ENCODE assay signal across 1 cellular context in genomic region chrX:54042609-54043010, GRCh38.
TF ChIP-seq lines count a peak whose summit lies in the region.

No MANE protein-coding gene starts in this region.

TF ChIP-seq in HCT116, 20 proteins besides CTCF, POLR2A, EP300 and RAD21 (continued from another document):
- TF ChIP-seq, protein P1, sequence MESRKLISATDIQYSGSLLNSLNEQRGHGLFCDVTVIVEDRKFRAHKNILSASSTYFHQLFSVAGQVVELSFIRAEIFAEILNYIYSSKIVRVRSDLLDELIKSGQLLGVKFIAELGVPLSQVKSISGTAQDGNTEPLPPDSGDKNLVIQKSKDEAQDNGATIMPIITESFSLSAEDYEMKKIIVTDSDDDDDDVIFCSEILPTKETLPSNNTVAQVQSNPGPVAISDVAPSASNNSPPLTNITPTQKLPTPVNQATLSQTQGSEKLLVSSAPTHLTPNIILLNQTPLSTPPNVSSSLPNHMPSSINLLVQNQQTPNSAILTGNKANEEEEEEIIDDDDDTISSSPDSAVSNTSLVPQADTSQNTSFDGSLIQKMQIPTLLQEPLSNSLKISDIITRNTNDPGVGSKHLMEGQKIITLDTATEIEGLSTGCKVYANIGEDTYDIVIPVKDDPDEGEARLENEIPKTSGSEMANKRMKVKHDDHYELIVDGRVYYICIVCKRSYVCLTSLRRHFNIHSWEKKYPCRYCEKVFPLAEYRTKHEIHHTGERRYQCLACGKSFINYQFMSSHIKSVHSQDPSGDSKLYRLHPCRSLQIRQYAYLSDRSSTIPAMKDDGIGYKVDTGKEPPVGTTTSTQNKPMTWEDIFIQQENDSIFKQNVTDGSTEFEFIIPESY (IDR thresholded peaks at IDR 0.05; ENCODE audit: extremely low read depth, insufficient replicate concordance, low read length): no peak
- TF ChIP-seq, protein P2, sequence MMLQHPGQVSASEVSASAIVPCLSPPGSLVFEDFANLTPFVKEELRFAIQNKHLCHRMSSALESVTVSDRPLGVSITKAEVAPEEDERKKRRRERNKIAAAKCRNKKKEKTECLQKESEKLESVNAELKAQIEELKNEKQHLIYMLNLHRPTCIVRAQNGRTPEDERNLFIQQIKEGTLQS (IDR thresholded peaks at IDR 0.05): no peak
- no peak for TF ChIP-seq CEBPB (IDR thresholded peaks at IDR 0.05; ENCODE audit: low read depth)
- no peak for TF ChIP-seq SP1 (IDR thresholded peaks at IDR 0.05; ENCODE audit: low read depth)
